In genomic region chr1:58699011-58699762, GRCh38 we compare ENCODE assay signal across 8 cellular contexts. TPM values are rescaled to one million over a fixed set of nuclear protein-coding genes. Genes with fewer than 3 reads are reported as not detected.
DNase-seq lines count a peak whose midpoint lies in the region; ATAC-seq and TF ChIP-seq lines count a peak whose summit lies in the region.

No MANE protein-coding gene starts in this region.

- H3K4me1 ChIP-seq in fibroblast of lung (ENCODE audit: control insufficient read depth, extremely low read depth, insufficient read depth, low read length) (no peaks in the 10 kb centered on the region), neuronal stem cell (ENCODE audit: control insufficient read depth in 2 of 2, insufficient read depth in 1 of 2, low read depth in 1 of 2, low read length in 2 of 2) (peaks cover 4% of the 10 kb centered on the region in 2 donors)

- H3K18ac ChIP-seq in neuronal stem cell (ENCODE audit: low read length), result no peak overlapping the region

- H4K20me1 ChIP-seq in fibroblast of lung (ENCODE audit: control insufficient read depth, extremely low read depth, insufficient read depth, low read length), result no peaks in the 10 kb centered on the region

- no peak overlapping the region for H2BK120ac ChIP-seq in neuronal stem cell (ENCODE audit: low read depth, low read length)

- WGBS in neuronal stem cell (ENCODE audit: extremely low coverage in 2 of 2, insufficient read length in 2 of 2, insufficient replicate concordance in 1 of 2), 2 donors, result no CpG with 5 or more reads among the region's 16 CpGs

- no peak for TF ChIP-seq CTCF in fibroblast of lung (conservative IDR thresholded peaks at IDR 0.05 in 1 of 2, IDR thresholded peaks at IDR 0.05 in 1 of 2; ENCODE audit: low read depth in 1 of 2, low read length in 2 of 2)

- peaks cover 39% of the 10 kb centered on the region for H3K79me2 ChIP-seq in fibroblast of lung (ENCODE audit: control insufficient read depth, insufficient read depth, low read length)

- peak; percentile 12 for ATAC-seq in HG02759 (IDR thresholded peaks at IDR 0.05; ENCODE audit: unreplicated experiment)

- no peak overlapping the region for H3K23ac ChIP-seq in neuronal stem cell (ENCODE audit: low read depth, low read length, poor library complexity)

- H3K79me1 ChIP-seq in neuronal stem cell (ENCODE audit: low read depth, low read length), result peaks cover 5% of the 10 kb centered on the region

- peak overlapping the region; percentile 100 for H3K4me3 ChIP-seq in SK-N-MC
- peak overlapping the region; percentile 71 to 99 (median 76) for H3K4me3 ChIP-seq in fibroblast of lung (replicated peaks in 1 of 4; ENCODE audit: control extremely low read depth in 1 of 4, insufficient read depth in 1 of 4, low read depth in 3 of 4, low read length in 4 of 4)
- H3K4me3 ChIP-seq in neuronal stem cell (ENCODE audit: low read length in 2 of 2), result peak overlapping the region; percentile 84 to 86

- no peak overlapping the region for H2AK5ac ChIP-seq in neuronal stem cell (ENCODE audit: low read depth, low read length)

- no peak overlapping the region for H3K14ac ChIP-seq in neuronal stem cell (ENCODE audit: low read length)

- H3K36me3 ChIP-seq in SK-N-MC (ENCODE audit: insufficient read depth, low read length), result peaks cover 30% of the 10 kb centered on the region
- no peaks in the 10 kb centered on the region for H3K36me3 ChIP-seq in fibroblast of lung (ENCODE audit: control insufficient read depth, insufficient read depth, low read length)
- peaks cover 4 to 37% of the 10 kb centered on the region in 2 donors for H3K36me3 ChIP-seq in neuronal stem cell (replicated peaks in 1 of 2; ENCODE audit: control insufficient read depth in 2 of 2, insufficient read depth in 2 of 2, low read length in 2 of 2)

- no peak overlapping the region for H2BK5ac ChIP-seq in neuronal stem cell (ENCODE audit: low read length)

- H4K91ac ChIP-seq in neuronal stem cell (ENCODE audit: low read depth, low read length, poor library complexity), result no peak overlapping the region

- DNase-seq in NCI-H345 (lab: John Stamatoyannopoulos, UW) (peak; percentile 36), NCI-H345 treated with DMSO at 0.1 percent for 48 hours (lab: John Stamatoyannopoulos, UW; ENCODE audit: unreplicated experiment) (no peak), SK-N-MC (ENCODE audit: low read depth, low spot score) (no peak), fibroblast of lung (ENCODE audit: low read depth in 2 of 2) (peak in 1 of 2 donors; percentile 12), neuronal stem cell (ENCODE audit: low spot score) (no peak), NCI-H187 (lab: John Stamatoyannopoulos, UW) (no peak), NCI-H2227 treated with DMSO at 0.1 percent for 48 hours (lab: John Stamatoyannopoulos, UW) (no peak)

- H2BK15ac ChIP-seq in neuronal stem cell (ENCODE audit: low read length), result no peak overlapping the region

- H3K4me2 ChIP-seq in fibroblast of lung (ENCODE audit: extremely low read depth, insufficient read depth, low read length), result peak overlapping the region; percentile 87
- H3K4me2 ChIP-seq in neuronal stem cell (ENCODE audit: insufficient read depth, low read length, poor library complexity, severe bottlenecking), result peak overlapping the region; percentile 48

- H3K9me3 ChIP-seq in SK-N-MC (ENCODE audit: low read depth, low read length), result no peaks in the 10 kb centered on the region
- H3K9me3 ChIP-seq in fibroblast of lung (ENCODE audit: control insufficient read depth, insufficient read depth, low read depth, low read length), result no peaks in the 10 kb centered on the region
- peaks cover 0 to 3% of the 10 kb centered on the region in 2 donors for H3K9me3 ChIP-seq in neuronal stem cell (replicated peaks in 1 of 2; ENCODE audit: control insufficient read depth in 2 of 2, insufficient read depth in 1 of 2, low read depth in 1 of 2, low read length in 2 of 2)

- H3K27ac ChIP-seq in SK-N-MC, result peak overlapping the region; percentile 72
- peak overlapping the region; percentile 87 for H3K27ac ChIP-seq in fibroblast of lung (ENCODE audit: insufficient read depth, low read length)
- H3K27ac ChIP-seq in neuronal stem cell (replicated peaks; ENCODE audit: low read length), result peak overlapping the region; percentile 3

- no peak overlapping the region for H3K4ac ChIP-seq in neuronal stem cell (ENCODE audit: low read length)

- H3K9ac ChIP-seq in SK-N-MC (ENCODE audit: insufficient read length) (peak overlapping the region; percentile 100), fibroblast of lung (ENCODE audit: insufficient read depth, low read length) (peak overlapping the region; percentile 88), neuronal stem cell (ENCODE audit: low read depth, low read length, poor library complexity) (peak overlapping the region; percentile 79)

- H2AFZ ChIP-seq in fibroblast of lung (ENCODE audit: low read length) (peak overlapping the region; percentile 76), neuronal stem cell (ENCODE audit: low read length) (peak overlapping the region; percentile 88)

- no peak overlapping the region for H2BK12ac ChIP-seq in neuronal stem cell (ENCODE audit: low read length)

- no peak overlapping the region for H4K8ac ChIP-seq in neuronal stem cell (ENCODE audit: low read depth, low read length)

- H3K27me3 ChIP-seq in fibroblast of lung (ENCODE audit: control insufficient read depth, insufficient read depth, low read length) (no peaks in the 10 kb centered on the region), neuronal stem cell (ENCODE audit: control insufficient read depth in 3 of 3, insufficient read depth in 3 of 3, low read depth in 1 of 3, low read length in 3 of 3) (no peaks in the 10 kb centered on the region)

RNA-seq across cellular contexts. Expression of gene MYSM1, which starts 0.7 kb away (rescaled TPM):
- total RNA-seq in fibroblast of lung, result 17.2 and 21.8 TPM in 2 replicates
- 11.7 and 16.3 TPM in 2 replicates for polyA plus RNA-seq in fibroblast of lung
- 4.4 and 5.7 TPM in 2 replicates for polyA plus RNA-seq in fibroblast of lung (2012)
- 2.1 and 4.7 TPM in 2 replicates for polyA minus RNA-seq in fibroblast of lung (ENCODE audit: low replicate concordance)
- polyA plus RNA-seq in neuronal stem cell (2013, experiment 1 of 2), result 18.0 TPM
- polyA plus RNA-seq in neuronal stem cell (2013, experiment 2 of 2), result 19.0 TPM

Comparison
In these comparisons a context has a peak if more than half of its experiments do, and no peak if none do; other contexts are left out.
1. H3K27ac ChIP-seq: peak in every context shown above with its lines; median percentile 87 in fibroblast of lung; 72 in SK-N-MC; 3 in neuronal stem cell.